In the genomic region with DNA sequence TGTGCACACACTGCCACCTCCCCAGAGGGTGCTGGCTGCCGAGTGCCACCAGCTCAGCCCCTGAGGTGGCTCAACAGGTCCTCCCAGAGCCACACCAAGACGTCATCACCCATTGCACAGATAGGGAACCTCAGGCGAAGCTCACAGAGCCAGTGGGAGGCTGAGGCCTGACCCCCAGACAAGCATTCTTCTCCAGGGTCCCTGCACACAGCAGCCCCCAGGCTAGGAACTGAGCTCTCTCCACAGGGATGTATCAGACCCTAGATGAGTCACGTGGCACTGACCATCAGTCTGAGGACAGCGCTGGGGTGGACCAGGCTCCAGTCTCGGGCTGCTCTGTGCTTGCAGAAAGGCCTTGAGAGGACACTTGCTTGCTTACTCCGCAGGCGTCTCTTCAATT, we compare ENCODE assay signal across 1 cellular context.
TF ChIP-seq lines count a peak whose summit lies in the region.
"Not testable (repeated sequence)": the region's sequence is repeated elsewhere in the genome, so short reads cannot be mapped to it uniquely, and the experiment has no call there.

No MANE protein-coding gene starts in this region.

TF ChIP-seq in K562, 482 proteins besides CTCF, POLR2A, EP300 and RAD21:
- TF ChIP-seq BHLHE40 (IDR thresholded peaks at IDR 0.05; ENCODE audit: low read length): 0 out of 2 replicates have a peak, but pooled peaks have one; percentile 20
- TF ChIP-seq, protein P1, sequence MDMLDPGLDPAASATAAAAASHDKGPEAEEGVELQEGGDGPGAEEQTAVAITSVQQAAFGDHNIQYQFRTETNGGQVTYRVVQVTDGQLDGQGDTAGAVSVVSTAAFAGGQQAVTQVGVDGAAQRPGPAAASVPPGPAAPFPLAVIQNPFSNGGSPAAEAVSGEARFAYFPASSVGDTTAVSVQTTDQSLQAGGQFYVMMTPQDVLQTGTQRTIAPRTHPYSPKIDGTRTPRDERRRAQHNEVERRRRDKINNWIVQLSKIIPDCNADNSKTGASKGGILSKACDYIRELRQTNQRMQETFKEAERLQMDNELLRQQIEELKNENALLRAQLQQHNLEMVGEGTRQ (CRISPR knock-in tag; IDR thresholded peaks at IDR 0.05): peak; percentile 79
- TF ChIP-seq ZNF263 (CRISPR knock-in tag; IDR thresholded peaks at IDR 0.05; ENCODE audit: borderline replicate concordance): peak; percentile 67
- TF ChIP-seq, protein P2, sequence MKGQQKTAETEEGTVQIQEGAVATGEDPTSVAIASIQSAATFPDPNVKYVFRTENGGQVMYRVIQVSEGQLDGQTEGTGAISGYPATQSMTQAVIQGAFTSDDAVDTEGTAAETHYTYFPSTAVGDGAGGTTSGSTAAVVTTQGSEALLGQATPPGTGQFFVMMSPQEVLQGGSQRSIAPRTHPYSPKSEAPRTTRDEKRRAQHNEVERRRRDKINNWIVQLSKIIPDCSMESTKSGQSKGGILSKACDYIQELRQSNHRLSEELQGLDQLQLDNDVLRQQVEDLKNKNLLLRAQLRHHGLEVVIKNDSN (CRISPR knock-in tag; IDR thresholded peaks at IDR 0.05): peak; percentile 90
- TF ChIP-seq, protein P3, sequence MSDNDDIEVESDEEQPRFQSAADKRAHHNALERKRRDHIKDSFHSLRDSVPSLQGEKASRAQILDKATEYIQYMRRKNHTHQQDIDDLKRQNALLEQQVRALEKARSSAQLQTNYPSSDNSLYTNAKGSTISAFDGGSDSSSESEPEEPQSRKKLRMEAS (CRISPR knock-in tag; IDR thresholded peaks at IDR 0.05): 0 out of 2 replicates have a peak, but pooled peaks have one; percentile 14
- TF ChIP-seq RBBP5 (IDR thresholded peaks at IDR 0.05; ENCODE audit: borderline replicate concordance, insufficient read depth, low read length, poor library complexity, severe bottlenecking): peak; percentile 15
- TF ChIP-seq, protein P4, sequence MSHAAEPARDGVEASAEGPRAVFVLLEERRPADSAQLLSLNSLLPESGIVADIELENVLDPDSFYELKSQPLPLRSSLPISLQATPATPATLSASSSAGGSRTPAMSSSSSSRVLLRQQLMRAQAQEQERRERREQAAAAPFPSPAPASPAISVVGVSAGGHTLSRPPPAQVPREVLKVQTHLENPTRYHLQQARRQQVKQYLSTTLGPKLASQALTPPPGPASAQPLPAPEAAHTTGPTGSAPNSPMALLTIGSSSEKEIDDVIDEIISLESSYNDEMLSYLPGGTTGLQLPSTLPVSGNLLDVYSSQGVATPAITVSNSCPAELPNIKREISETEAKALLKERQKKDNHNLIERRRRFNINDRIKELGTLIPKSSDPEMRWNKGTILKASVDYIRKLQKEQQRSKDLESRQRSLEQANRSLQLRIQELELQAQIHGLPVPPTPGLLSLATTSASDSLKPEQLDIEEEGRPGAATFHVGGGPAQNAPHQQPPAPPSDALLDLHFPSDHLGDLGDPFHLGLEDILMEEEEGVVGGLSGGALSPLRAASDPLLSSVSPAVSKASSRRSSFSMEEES (CRISPR knock-in tag; IDR thresholded peaks at IDR 0.05): peak; percentile 85
- TF ChIP-seq, protein P5, sequence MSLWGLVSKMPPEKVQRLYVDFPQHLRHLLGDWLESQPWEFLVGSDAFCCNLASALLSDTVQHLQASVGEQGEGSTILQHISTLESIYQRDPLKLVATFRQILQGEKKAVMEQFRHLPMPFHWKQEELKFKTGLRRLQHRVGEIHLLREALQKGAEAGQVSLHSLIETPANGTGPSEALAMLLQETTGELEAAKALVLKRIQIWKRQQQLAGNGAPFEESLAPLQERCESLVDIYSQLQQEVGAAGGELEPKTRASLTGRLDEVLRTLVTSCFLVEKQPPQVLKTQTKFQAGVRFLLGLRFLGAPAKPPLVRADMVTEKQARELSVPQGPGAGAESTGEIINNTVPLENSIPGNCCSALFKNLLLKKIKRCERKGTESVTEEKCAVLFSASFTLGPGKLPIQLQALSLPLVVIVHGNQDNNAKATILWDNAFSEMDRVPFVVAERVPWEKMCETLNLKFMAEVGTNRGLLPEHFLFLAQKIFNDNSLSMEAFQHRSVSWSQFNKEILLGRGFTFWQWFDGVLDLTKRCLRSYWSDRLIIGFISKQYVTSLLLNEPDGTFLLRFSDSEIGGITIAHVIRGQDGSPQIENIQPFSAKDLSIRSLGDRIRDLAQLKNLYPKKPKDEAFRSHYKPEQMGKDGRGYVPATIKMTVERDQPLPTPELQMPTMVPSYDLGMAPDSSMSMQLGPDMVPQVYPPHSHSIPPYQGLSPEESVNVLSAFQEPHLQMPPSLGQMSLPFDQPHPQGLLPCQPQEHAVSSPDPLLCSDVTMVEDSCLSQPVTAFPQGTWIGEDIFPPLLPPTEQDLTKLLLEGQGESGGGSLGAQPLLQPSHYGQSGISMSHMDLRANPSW (CRISPR knock-in tag; IDR thresholded peaks at IDR 0.05): 0 out of 2 replicates have a peak, but pooled peaks have one; percentile 51
- 0 out of 2 replicates have a peak, but pooled peaks have one; percentile 21 for TF ChIP-seq CBFA2T2 (conservative IDR thresholded peaks at IDR 0.05)
- peak; percentile 72 for TF ChIP-seq RAD51 (IDR thresholded peaks at IDR 0.05; ENCODE audit: borderline replicate concordance, low read depth)
- 0 out of 2 replicates have a peak, but pooled peaks have one; percentile 6 for TF ChIP-seq CREM (IDR thresholded peaks at IDR 0.05; ENCODE audit: low read depth)
- 0 out of 2 replicates have a peak, but pooled peaks have one; percentile 64 for TF ChIP-seq ZNF695 (CRISPR knock-in tag; IDR thresholded peaks at IDR 0.05)
- TF ChIP-seq JUNB (CRISPR knock-in tag; conservative IDR thresholded peaks at IDR 0.05): 0 out of 2 replicates have a peak, but pooled peaks have one; percentile 28
- not testable (repeated sequence) for TF ChIP-seq ATF1 (CRISPR knock-in tag; IDR thresholded peaks at IDR 0.05)
- peak; percentile 27; the same call in 1 of the 2 replicates for TF ChIP-seq ATF1 (tag; IDR thresholded peaks at IDR 0.05)
